1 cellular context compared by ENCODE assay signal in genomic region chr2:20350105-20350712, GRCh38.
TF ChIP-seq lines count a peak whose summit lies in the region.

No MANE protein-coding gene starts in this region.

TF ChIP-seq in GM23338, 12 proteins besides CTCF, POLR2A, EP300 and RAD21 (continued from another document):
- TF ChIP-seq CREB1 (CRISPR knock-in tag; IDR thresholded peaks at IDR 0.05; ENCODE audit: low read depth) = peak; percentile 12; the same call in 1 of the 2 replicates
